Comparison of ENCODE assay signal across 8 cellular contexts in the genomic region with DNA sequence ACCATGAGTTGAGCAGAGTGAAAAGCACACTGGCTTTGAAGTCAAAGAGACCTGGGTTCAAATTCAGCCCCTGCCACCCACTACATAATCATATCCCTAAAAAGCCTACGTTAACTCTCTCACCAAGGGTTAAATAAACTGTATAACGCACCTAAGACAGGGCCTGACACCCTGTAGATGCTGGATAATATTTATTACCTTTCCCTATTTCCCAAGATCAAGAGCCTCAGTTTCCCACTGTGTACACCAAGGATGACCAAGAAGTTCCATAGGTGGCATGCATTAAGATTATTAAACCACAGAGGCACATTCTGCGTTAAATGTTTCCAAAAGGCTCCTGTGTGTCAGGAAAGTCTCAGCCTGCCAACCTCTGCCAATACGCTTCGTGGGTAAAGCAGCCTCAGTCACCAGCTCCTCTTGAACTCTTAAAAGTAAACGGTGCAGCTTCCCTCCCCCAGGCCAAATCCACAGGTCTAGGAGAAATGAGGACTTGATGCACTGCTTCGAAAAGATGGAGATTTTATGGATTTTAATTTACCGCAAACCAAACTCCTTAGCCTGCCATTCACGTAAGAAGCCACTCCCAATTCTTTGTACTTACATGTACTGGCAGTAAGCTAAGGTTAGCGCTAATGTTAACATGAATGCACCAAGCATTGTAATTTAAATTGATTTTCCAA. TPM values are rescaled to one million over a fixed set of nuclear protein-coding genes. Genes with fewer than 3 reads are reported as not detected.
A peak's percentile ranks its signal among the peaks of the same experiment; 100 is the strongest.
DNase-seq lines count a peak whose midpoint lies in the region; ATAC-seq and TF ChIP-seq lines count a peak whose summit lies in the region.

No MANE protein-coding gene starts in this region.

- no peak overlapping the region for H3K9ac ChIP-seq in DND-41 (ENCODE audit: low read depth, low read length)
- no peak overlapping the region for H3K9ac ChIP-seq in neural progenitor cell

- peaks cover 13% of the 10 kb centered on the region; the same call in 1 of the 2 replicates for H3K36me3 ChIP-seq in DND-41 (ENCODE audit: insufficient read depth, low read length)
- no peaks in the 10 kb centered on the region for H3K36me3 ChIP-seq in neural progenitor cell

- peak overlapping the region; percentile 96 for H3K4me3 Mint-ChIP-seq in neural progenitor cell

- ATAC-seq in DND-41 (ENCODE audit: insufficient read depth, low read depth) (no peak), GM18909 (IDR thresholded peaks at IDR 0.05; ENCODE audit: poor library complexity, unreplicated experiment) (no peak), HG02981 (IDR thresholded peaks at IDR 0.05; ENCODE audit: unreplicated experiment) (no peak)

- TF ChIP-seq CTCF in DND-41 (IDR thresholded peaks at IDR 0.05; ENCODE audit: borderline replicate concordance, extremely low read depth, low read length, poor library complexity, severe bottlenecking): no peak
- no peak for TF ChIP-seq CTCF in neural progenitor cell (IDR thresholded peaks at IDR 0.05)

- peaks cover 60% of the 10 kb centered on the region for H3K4me1 Mint-ChIP-seq in neural progenitor cell

- H3K27ac ChIP-seq in DND-41 (ENCODE audit: low read length) (no peak overlapping the region), neural progenitor cell (no peak overlapping the region)

- H3K4me3 ChIP-seq in DND-41 (ENCODE audit: low read depth in 1 of 2, low read length in 2 of 2) (peak overlapping the region in 1 of 2 experiments; percentile 66; a peak in 1 of 4 replicates), neural progenitor cell (peak overlapping the region; percentile 79)

- H3K27ac Mint-ChIP-seq in neural progenitor cell: no peak overlapping the region

- H3K79me2 ChIP-seq in DND-41 (ENCODE audit: insufficient read depth, low read length) (peaks cover 88% of the 10 kb centered on the region), neural progenitor cell (ENCODE audit: low read depth) (peaks cover 76% of the 10 kb centered on the region)

- H4K20me1 ChIP-seq in DND-41 (ENCODE audit: insufficient read depth, low read length): peaks cover 32% of the 10 kb centered on the region; the same call in 1 of the 2 replicates
- H4K20me1 ChIP-seq in neural progenitor cell (ENCODE audit: low read depth): peaks cover 62% of the 10 kb centered on the region

- DNase-seq in DND-41 (peak; percentile 12), M059J (ENCODE audit: low read depth) (peak; percentile 24), cerebellar cortex (ENCODE audit: low spot score) (peak; percentile 53), neural progenitor cell (ENCODE audit: low spot score) (no peak), LoVo (ENCODE audit: low spot score) (no peak), NCI-H1436 treated with DMSO at 0.1 percent for 48 hours (lab: John Stamatoyannopoulos, UW) (no peak)

- H3K9me3 Mint-ChIP-seq in neural progenitor cell: no peaks in the 10 kb centered on the region

- H3K27me3 Mint-ChIP-seq in neural progenitor cell (ENCODE audit: insufficient read depth, low read depth): peaks cover 3% of the 10 kb centered on the region

- H3F3A ChIP-seq in neural progenitor cell (ENCODE audit: low read depth): peaks cover 40% of the 10 kb centered on the region

- H3K4me1 ChIP-seq in DND-41 (ENCODE audit: insufficient read depth, low read length): peaks cover 45% of the 10 kb centered on the region
- H3K4me1 ChIP-seq in neural progenitor cell: peaks cover 57% of the 10 kb centered on the region

- H3K9me3 ChIP-seq in DND-41 (ENCODE audit: insufficient read depth, low read length, severe bottlenecking): no peaks in the 10 kb centered on the region
- no peaks in the 10 kb centered on the region for H3K9me3 ChIP-seq in neural progenitor cell (ENCODE audit: low read depth)

- no peaks in the 10 kb centered on the region for H3K27me3 ChIP-seq in DND-41 (ENCODE audit: insufficient read depth, low read length, poor library complexity)
- H3K27me3 ChIP-seq in neural progenitor cell: peaks cover 10% of the 10 kb centered on the region

- H3K4me2 ChIP-seq in DND-41 (ENCODE audit: insufficient read depth, low read length): peak overlapping the region; percentile 65
- H3K4me2 ChIP-seq in neural progenitor cell: peak overlapping the region; percentile 99

- H2AFZ ChIP-seq in DND-41 (ENCODE audit: low read depth, low read length) (no peak overlapping the region), neural progenitor cell (replicated peaks) (no peak overlapping the region)

- peaks cover 4% of the 10 kb centered on the region for H3K36me3 Mint-ChIP-seq in neural progenitor cell

RNA-seq across cellular contexts. Expression of gene USP24, which starts 2.7 kb away (rescaled TPM):
- total RNA-seq in M059J (2014; rRNA removed; shearing (Covaris generic)): 17.1 and 22.8 TPM in 2 replicates
- 35.2 and 50.5 TPM in 2 replicates for total RNA-seq in neural progenitor cell (ENCODE audit: low replicate concordance)

Comparison
In these comparisons a context has a peak if more than half of its experiments do, and no peak if none do; other contexts are left out.
1. DNase-seq: peak in DND-41 (single experiment), M059J (single experiment) and cerebellar cortex (single experiment); none in neural progenitor cell (single experiment), LoVo (single experiment) and NCI-H1436 treated with DMSO at 0.1 percent for 48 hours (single experiment).